In the genomic region with DNA sequence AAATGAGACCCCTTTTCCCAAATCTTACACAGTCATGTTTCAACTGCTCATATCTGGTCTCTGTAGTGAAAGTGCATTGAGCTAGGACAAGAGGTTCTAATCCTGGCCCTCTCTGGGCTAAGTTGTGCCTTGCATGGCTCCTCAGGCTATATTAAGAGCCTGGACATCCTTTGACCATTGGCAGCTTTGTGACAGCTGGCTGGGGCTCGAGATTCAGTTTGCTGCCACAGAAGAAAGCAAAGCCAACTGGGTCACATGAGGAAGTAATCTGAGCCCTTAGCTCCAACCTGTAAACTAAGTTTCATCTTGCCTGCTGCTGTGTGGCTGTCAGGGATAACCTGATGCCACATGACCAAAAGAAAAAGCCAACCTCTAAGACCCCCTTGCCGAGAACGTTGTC, we compare ENCODE assay signal across 13 cellular contexts. TPM values are rescaled to one million over a fixed set of nuclear protein-coding genes. Genes with fewer than 3 reads are reported as not detected.
DNase-seq lines count a peak whose midpoint lies in the region; ATAC-seq and TF ChIP-seq lines count a peak whose summit lies in the region.
"Had no signal": no experiment of that assay in that cellular context is flagged by ENCODE, and none has a peak within 500 bp of the region (broad histone marks: within the 10 kb centered on the region; RNA-seq: fewer than 3 reads in every experiment).

No MANE protein-coding gene starts in this region.

- H2AFZ ChIP-seq in osteoblast (ENCODE audit: low read length) = peak overlapping the region; percentile 28

- peak; percentile 26 for DNase-seq in DMS53 treated with DMSO at 0.1 percent for 48 hours (lab: John Stamatoyannopoulos, UW; ENCODE audit: unreplicated experiment)
- peak; percentile 1 for DNase-seq in NCI-H748 treated with DMSO at 0.1 percent for 48 hours (lab: John Stamatoyannopoulos, UW)
- peak; percentile 29 for DNase-seq in fibroblast of peridontal ligament (ENCODE audit: extremely low read depth)
- no peak for DNase-seq in osteoblast (ENCODE audit: insufficient read length, low spot score, missing footprints)
- DNase-seq in esophagus squamous epithelium (lab: John Stamatoyannopoulos, UW) = no peak
- DNase-seq in HuH-7.5 (ENCODE audit: low spot score) = no peak
- DNase-seq in NOMO-1 (lab: John Stamatoyannopoulos, UW; ENCODE audit: unreplicated experiment in 2 of 2) = no peak
- DNase-seq: brain microvascular endothelial cell; naive thymus-derived CD4-positive, alpha-beta T cell; NCI-H1930; stimulated activated CD4-positive, alpha-beta T cell treated with anti-CD3 and anti-CD28 coated beads, Interleukin-4, amount 100 ng/mL, for 24 hours; T-helper 1 cell had no signal

- H3K27ac ChIP-seq in osteoblast (ENCODE audit: low read depth, low read length) (no peak overlapping the region), esophagus squamous epithelium (no peak overlapping the region)
- H3K27ac ChIP-seq: brain microvascular endothelial cell had no signal

- H3K4me1 ChIP-seq in osteoblast (ENCODE audit: insufficient read depth, low read length) (no peaks in the 10 kb centered on the region), esophagus squamous epithelium (peaks cover 0 to 4% (median 0%) of the 10 kb centered on the region in 3 donors)

- no peaks in the 10 kb centered on the region for H4K20me1 ChIP-seq in osteoblast (ENCODE audit: insufficient read depth, low read length)

- ATAC-seq in GM18505 (IDR thresholded peaks at IDR 0.05; ENCODE audit: unreplicated experiment) = no peak
- ATAC-seq: naive thymus-derived CD4-positive, alpha-beta T cell had no signal

- TF ChIP-seq POLR2A in esophagus squamous epithelium (IDR thresholded peaks at IDR 0.05) = no peak
- TF ChIP-seq POLR2A in GM18505 (IDR thresholded peaks at IDR 0.05; ENCODE audit: borderline replicate concordance, extremely low read depth, insufficient read depth, insufficient read length) = no peak

- H3K4me3 ChIP-seq in osteoblast (ENCODE audit: insufficient read depth, low read length) (no peak overlapping the region), esophagus squamous epithelium (no peak overlapping the region)

- H3K27me3 ChIP-seq in osteoblast (ENCODE audit: insufficient read depth, low read length) (no peaks in the 10 kb centered on the region), esophagus squamous epithelium (no peaks in the 10 kb centered on the region)
- H3K27me3 ChIP-seq: brain microvascular endothelial cell had no signal

- TF ChIP-seq CTCF in osteoblast (IDR thresholded peaks at IDR 0.05; ENCODE audit: extremely low read depth, low read depth, low read length) (no peak), esophagus squamous epithelium (IDR thresholded peaks at IDR 0.05) (no peak)

- H3K4me2 ChIP-seq in osteoblast (ENCODE audit: insufficient read depth, low read length) = no peak overlapping the region

- H3K79me2 ChIP-seq in osteoblast (ENCODE audit: insufficient read depth, low read length) = no peaks in the 10 kb centered on the region

- intact Hi-C loops in esophagus squamous epithelium (cut with DNase I) = no loop called here

- H3K36me3 ChIP-seq in osteoblast (ENCODE audit: insufficient read depth, low read length) (no peaks in the 10 kb centered on the region), esophagus squamous epithelium (no peaks in the 10 kb centered on the region)
- H3K36me3 ChIP-seq: brain microvascular endothelial cell had no signal

- no peaks in the 10 kb centered on the region for H3K9me3 ChIP-seq in osteoblast (ENCODE audit: low read depth, low read length)
- H3K9me3 ChIP-seq in esophagus squamous epithelium = no peaks in the 10 kb centered on the region

- 31 to 33% methylated on average over 3 of the region's 3 CpGs for WGBS in esophagus squamous epithelium, 2 donors

RNA-seq across cellular contexts. Expression of gene JADE1, which starts 51.8 kb away (rescaled TPM):
- total RNA-seq in osteoblast (25.3 and 26.4 TPM in 2 replicates), esophagus squamous epithelium (10 to 100 TPM in 2 of 4 donors, 1 to 10 TPM in 2; 3.6 to 27.1 (median 8.3) TPM)

Comparison
In these comparisons a context has a peak if more than half of its experiments do, and no peak if none do; other contexts are left out.
1. DNase-seq: peak in DMS53 treated with DMSO at 0.1 percent for 48 hours (single experiment), NCI-H748 treated with DMSO at 0.1 percent for 48 hours (single experiment) and fibroblast of peridontal ligament (single experiment); none in osteoblast (single experiment), esophagus squamous epithelium (single experiment), HuH-7.5 (single experiment) and NOMO-1 (0 of 2).